In genomic region chr2:33230877-33231276, GRCh38 we compare ENCODE assay signal across 14 cellular contexts.
DNase-seq lines count a peak whose midpoint lies in the region; ATAC-seq and TF ChIP-seq lines count a peak whose summit lies in the region.
"Had no signal": no experiment of that assay in that cellular context is flagged by ENCODE, and none has a peak within 500 bp of the region (broad histone marks: within the 10 kb centered on the region; RNA-seq: fewer than 3 reads in every experiment).

No MANE protein-coding gene starts in this region.

- H3K36me3 ChIP-seq in HEK293 (ENCODE audit: control insufficient read depth in 2 of 2, insufficient read depth in 1 of 2, low read length in 2 of 2), result no peaks in the 10 kb centered on the region
- no peaks in the 10 kb centered on the region for H3K36me3 ChIP-seq in OCI-LY3 (replicated peaks; ENCODE audit: low read depth, low read length)
- peaks cover 27% of the 10 kb centered on the region for H3K36me3 ChIP-seq in brain microvascular endothelial cell (replicated peaks)
- H3K36me3 ChIP-seq in tibial artery, result no peaks in the 10 kb centered on the region
- H3K36me3 ChIP-seq: BE2C had no signal

- H3K27ac ChIP-seq in HEK293 (ENCODE audit: extremely low read depth, low read depth, low read length) (no peak overlapping the region), OCI-LY3 (ENCODE audit: low read length) (no peak overlapping the region), brain microvascular endothelial cell (peak overlapping the region; percentile 29), tibial artery (peak overlapping the region; percentile 67 to 85)

- intact Hi-C loops in tibial artery (cut with DNase I; ENCODE audit: low total_unique reads), result no loop called here

- H3K27me3 ChIP-seq in OCI-LY3 (ENCODE audit: low read depth, low read length) (no peaks in the 10 kb centered on the region), brain microvascular endothelial cell (replicated peaks) (no peaks in the 10 kb centered on the region), tibial artery (no peaks in the 10 kb centered on the region)

- no peak overlapping the region for H3K9ac ChIP-seq in OCI-LY3 (ENCODE audit: low read length)

- ATAC-seq in HG02840 (IDR thresholded peaks at IDR 0.05; ENCODE audit: low FRiP score, unreplicated experiment) (no peak), GM18907 (IDR thresholded peaks at IDR 0.05; ENCODE audit: unreplicated experiment) (no peak), omental fat pad (ENCODE audit: low FRiP score) (no peak)

- no peak overlapping the region for H3K4me3 ChIP-seq in HEK293 (ENCODE audit: low read depth, low read length)
- H3K4me3 ChIP-seq in OCI-LY3 (ENCODE audit: low read length), result peak overlapping the region; percentile 24; the same call in 1 of the 2 replicates
- no peak overlapping the region for H3K4me3 ChIP-seq in brain microvascular endothelial cell (ENCODE audit: low read depth, low read length)
- no peak overlapping the region for H3K4me3 ChIP-seq in tibial artery

- peak overlapping the region; percentile 18 for H3K4me2 ChIP-seq in OCI-LY3 (ENCODE audit: low read length)

- H3K9me3 ChIP-seq in HEK293 (ENCODE audit: control insufficient read depth, insufficient read depth, low read depth, low read length) (no peaks in the 10 kb centered on the region), OCI-LY3 (ENCODE audit: insufficient read depth, low read length) (no peaks in the 10 kb centered on the region), tibial artery (no peaks in the 10 kb centered on the region)
- H3K9me3 ChIP-seq: BE2C had no signal

- no peaks in the 10 kb centered on the region for H4K20me1 ChIP-seq in OCI-LY3 (ENCODE audit: insufficient read depth, low read length)

- no peaks in the 10 kb centered on the region for H3K79me2 ChIP-seq in OCI-LY3 (ENCODE audit: low read length)

- TF ChIP-seq CTCF in HEK293 (tag by site-specific recombination; IDR thresholded peaks at IDR 0.05) (no peak), OCI-LY3 (IDR thresholded peaks at IDR 0.05; ENCODE audit: low read depth, low read length) (no peak), brain microvascular endothelial cell (IDR thresholded peaks at IDR 0.05; ENCODE audit: low read depth, low read length, missing control alignments) (no peak), tibial artery (IDR thresholded peaks at IDR 0.05) (no peak), omental fat pad (IDR thresholded peaks at IDR 0.05) (no peak)

- H2AFZ ChIP-seq in OCI-LY3 (ENCODE audit: low read depth, low read length), result no peak overlapping the region

- H3K4me1 ChIP-seq in HEK293 (ENCODE audit: control insufficient read depth, insufficient read depth, low read length) (peaks cover 5% of the 10 kb centered on the region; the same call in 1 of the 2 replicates), OCI-LY3 (ENCODE audit: low read length) (peaks cover 9% of the 10 kb centered on the region), tibial artery (peaks cover 0 to 67% (median 29%) of the 10 kb centered on the region in 4 donors)
- H3K4me1 ChIP-seq: BE2C had no signal

- CTCF ChIA-PET in HEK293 (lab: Yijun Ruan, JAX), result interaction anchor here (1.3 kb wide), 1 partner anchor 142 kb away, joined by 4 read pairs; no protein-coding TSS in a partner anchor

- in situ Hi-C loops in brain microvascular endothelial cell (cut with HindIII; ENCODE audit: low pct_ligation_motif_present, low sequenced_read_pairs), result no loop called here

- POLR2A ChIA-PET in HEK293 (lab: Yijun Ruan, JAX), result no interaction called here

- no peak for DNase-seq in brain microvascular endothelial cell
- DNase-seq in tibial artery, result no peak
- no peak for DNase-seq in omental fat pad (ENCODE audit: low spot score)
- DNase-seq: BE2C; CD4-positive, alpha-beta memory T cell; GOT3; Karpas-422; NCI-H82; SIG-M5; SW 1271 had no signal

TF ChIP-seq in HEK293, 187 proteins besides CTCF, POLR2A, EP300 and RAD21:
- no peak for TF ChIP-seq ZSCAN16 (tag by site-specific recombination; IDR thresholded peaks at IDR 0.05)
- TF ChIP-seq WT1 (tag by site-specific recombination; IDR thresholded peaks at IDR 0.05), result 0 out of 2 replicates have a peak, but pooled peaks have one; percentile 22
- no peak for TF ChIP-seq ZNF843 (tag by site-specific recombination; IDR thresholded peaks at IDR 0.05)
- TF ChIP-seq ZNF585B (tag by site-specific recombination; IDR thresholded peaks at IDR 0.05), result no peak
- TF ChIP-seq ZNF169 (tag by site-specific recombination; IDR thresholded peaks at IDR 0.05), result no peak

Comparison
In these comparisons a context has a peak if more than half of its experiments do, and no peak if none do; other contexts are left out.
1. H3K27ac ChIP-seq: peak in brain microvascular endothelial cell (single experiment) and tibial artery (2 of 2); none in HEK293 (single experiment) and OCI-LY3 (single experiment).